ENCODE assay signal across 8 cellular contexts in the genomic region with DNA sequence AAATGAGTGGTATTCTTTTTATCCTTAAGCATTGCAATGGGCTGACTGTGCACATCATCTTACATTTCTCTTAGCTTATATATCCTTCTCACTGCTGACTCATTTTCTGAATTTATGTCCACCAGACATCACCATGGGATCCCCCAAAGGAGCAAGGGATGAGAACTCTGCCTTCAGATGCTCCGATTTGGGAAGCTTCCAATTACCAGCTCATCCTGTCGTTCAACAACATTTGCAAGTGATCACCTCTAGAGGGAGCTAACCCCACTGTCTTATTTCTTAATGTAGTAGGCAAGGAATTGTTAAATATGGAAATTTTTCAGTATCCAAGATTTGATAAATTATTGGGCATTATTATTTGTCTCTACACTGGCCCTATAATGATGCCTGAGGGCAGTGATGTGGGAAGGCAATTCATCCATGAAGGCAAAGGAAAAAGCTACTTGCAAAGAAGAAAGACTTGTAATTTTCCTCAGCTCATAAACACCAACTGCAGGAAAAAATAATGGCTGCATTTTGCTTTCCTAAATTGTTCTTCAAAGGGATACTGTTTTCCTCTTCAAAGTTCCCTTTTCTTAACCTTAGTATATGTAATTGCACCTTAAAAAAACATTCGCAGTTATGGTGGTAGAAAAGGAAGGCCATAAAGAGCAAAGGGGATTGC.
DNase-seq lines count a peak whose midpoint lies in the region; ATAC-seq and TF ChIP-seq lines count a peak whose summit lies in the region.

No MANE protein-coding gene starts in this region.

- no peaks in the 10 kb centered on the region for H4K20me1 ChIP-seq in neural cell (ENCODE audit: insufficient read depth)

- intact Hi-C loops in left ventricle myocardium superior (cut with micrococcal nuclease) = no loop called here

- TF ChIP-seq CTCF in right atrium auricular region (IDR thresholded peaks at IDR 0.05) = peak; percentile 49 to 66
- peak; percentile 66 for TF ChIP-seq CTCF in neural cell (IDR thresholded peaks at IDR 0.05; ENCODE audit: poor library complexity, severe bottlenecking)

- TF ChIP-seq EP300 in neural cell (conservative IDR thresholded peaks at IDR 0.05; ENCODE audit: poor library complexity, severe bottlenecking) = no peak

- H3K27ac ChIP-seq in right atrium auricular region (no peak overlapping the region), neural cell (ENCODE audit: low read length) (no peak overlapping the region)

- no peaks in the 10 kb centered on the region for H3K4me1 ChIP-seq in right atrium auricular region

- no peaks in the 10 kb centered on the region for H3K9me2 ChIP-seq in neural cell (ENCODE audit: insufficient read depth, low read length)

- no peaks in the 10 kb centered on the region for H3F3A ChIP-seq in neural cell (ENCODE audit: insufficient read depth, low read length, poor library complexity, severe bottlenecking)

- H3K4me3 ChIP-seq in right atrium auricular region = no peak overlapping the region
- H3K4me3 ChIP-seq in neural cell (ENCODE audit: low read length) = no peak overlapping the region

- TF ChIP-seq RAD21 in neural cell (conservative IDR thresholded peaks at IDR 0.05) = peak; percentile 26

- H3K4me2 ChIP-seq in neural cell (ENCODE audit: low read length) = no peak overlapping the region

- no peaks in the 10 kb centered on the region for H3K79me2 ChIP-seq in neural cell (replicated peaks; ENCODE audit: insufficient read depth, low read length)

- no peaks in the 10 kb centered on the region for H3K27me3 ChIP-seq in right atrium auricular region
- H3K27me3 ChIP-seq in neural cell (ENCODE audit: insufficient read depth, low read depth, low read length) = no peaks in the 10 kb centered on the region

- H3K36me3 ChIP-seq in right atrium auricular region (no peaks in the 10 kb centered on the region), neural cell (ENCODE audit: insufficient read depth, low read length) (no peaks in the 10 kb centered on the region)

- no peak for ATAC-seq in left ventricle myocardium superior
- ATAC-seq in GM19397 (IDR thresholded peaks at IDR 0.05; ENCODE audit: unreplicated experiment) = no peak
- no peak for ATAC-seq in HG03457 (IDR thresholded peaks at IDR 0.05; ENCODE audit: unreplicated experiment)

- H3K9ac ChIP-seq in neural cell (ENCODE audit: low read length) = no peak overlapping the region

- DNase-seq in right atrium auricular region (ENCODE audit: low spot score) = no peak
- DNase-seq in left ventricle myocardium superior = no peak
- peak; percentile 45 for DNase-seq in NAMALWA (ENCODE audit: low spot score)
- peak; percentile 3 for DNase-seq in cerebellum (ENCODE audit: low spot score)
- DNase-seq in T-helper 1 cell = no peak

- H3K9me3 ChIP-seq in right atrium auricular region (no peaks in the 10 kb centered on the region), neural cell (ENCODE audit: low read length) (no peaks in the 10 kb centered on the region)

- no peak overlapping the region for H2AFZ ChIP-seq in neural cell (ENCODE audit: low read depth, low read length)

TF ChIP-seq in neural cell, 6 proteins besides CTCF, POLR2A, EP300 and RAD21:
- TF ChIP-seq SMC3 (conservative IDR thresholded peaks at IDR 0.05; ENCODE audit: poor library complexity) = peak; percentile 37
- no peak for TF ChIP-seq TAF1 (IDR thresholded peaks at IDR 0.05; ENCODE audit: low read depth)

Comparison
In these comparisons a context has a peak if more than half of its experiments do, and no peak if none do; other contexts are left out.
1. DNase-seq: peak in NAMALWA (single experiment) and cerebellum (single experiment); none in right atrium auricular region (single experiment), left ventricle myocardium superior (single experiment) and T-helper 1 cell (0 of 5).